22 cellular contexts compared by ENCODE assay signal in the genomic region with DNA sequence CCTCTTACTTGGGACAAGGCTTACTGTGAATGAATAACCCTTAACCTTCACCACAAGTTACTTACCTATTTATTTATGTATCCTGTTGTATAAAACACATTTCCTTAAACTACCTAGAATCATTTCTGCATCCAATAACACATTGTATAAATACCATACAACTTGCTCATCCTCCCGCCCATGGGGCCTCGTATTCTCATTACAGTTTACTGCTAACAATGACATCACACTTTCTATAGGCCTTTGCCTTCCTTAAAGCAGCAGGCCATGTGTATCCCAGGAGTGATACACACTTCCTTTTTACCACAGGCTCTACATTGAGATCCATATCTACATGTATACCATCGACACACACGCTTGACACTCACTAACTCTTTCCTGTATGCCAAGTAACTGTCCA.
DNase-seq lines count a peak whose midpoint lies in the region; ATAC-seq, FAIRE-seq and TF ChIP-seq lines count a peak whose summit lies in the region.
"Had no signal": no experiment of that assay in that cellular context is flagged by ENCODE, and none has a peak within 500 bp of the region (broad histone marks: within the 10 kb centered on the region; RNA-seq: fewer than 3 reads in every experiment).

No MANE protein-coding gene starts in this region.

- no peaks in the 10 kb centered on the region for H3K36me3 Mint-ChIP-seq in MCF 10A (ENCODE audit: insufficient read depth, unreplicated experiment)
- H3K36me3 Mint-ChIP-seq in T-helper 17 cell (ENCODE audit: low read depth) = peaks cover 2% of the 10 kb centered on the region
- H3K36me3 Mint-ChIP-seq: stimulated activated effector memory CD8-positive, alpha-beta T cell treated with anti-CD3 and anti-CD28 coated beads, Interleukin-12 subunit alpha, Interleukin-12 subunit beta, amount 100 ng/mL, for 72 hours had no signal

- TF ChIP-seq CTCF in MCF 10A (IDR thresholded peaks at IDR 0.05; ENCODE audit: unreplicated experiment) (no peak), breast epithelium (IDR thresholded peaks at IDR 0.05) (no peak), brain microvascular endothelial cell (IDR thresholded peaks at IDR 0.05; ENCODE audit: low read depth, low read length, missing control alignments) (no peak), adrenal gland (IDR thresholded peaks at IDR 0.05) (no peak)

- WGBS in adrenal gland, 4 donors = 71 to 89% (median 80%) methylated on average over 4 of the region's 4 CpGs

- intact Hi-C loops in MCF 10A (cut with micrococcal nuclease) (no loop called here), breast epithelium (cut with DNase I; ENCODE audit: low total_unique reads) (no loop called here), left colon (cut with DNase I, micrococcal nuclease) (no loop called here), adrenal gland (cut with DNase I) (no loop called here)

- H3K4me3 Mint-ChIP-seq in MCF 10A (ENCODE audit: unreplicated experiment) (no peak overlapping the region), T-helper 17 cell (no peak overlapping the region)
- H3K4me3 Mint-ChIP-seq: stimulated activated effector memory CD8-positive, alpha-beta T cell treated with anti-CD3 and anti-CD28 coated beads, Interleukin-12 subunit alpha, Interleukin-12 subunit beta, amount 100 ng/mL, for 72 hours had no signal

- peaks cover 18% of the 10 kb centered on the region for H3K4me1 Mint-ChIP-seq in MCF 10A (ENCODE audit: insufficient read depth, unreplicated experiment)
- H3K4me1 Mint-ChIP-seq in T-helper 17 cell = no peaks in the 10 kb centered on the region
- H3K4me1 Mint-ChIP-seq: stimulated activated effector memory CD8-positive, alpha-beta T cell treated with anti-CD3 and anti-CD28 coated beads, Interleukin-12 subunit alpha, Interleukin-12 subunit beta, amount 100 ng/mL, for 72 hours had no signal

- no peaks in the 10 kb centered on the region for H3K4me1 ChIP-seq in breast epithelium
- H3K4me1 ChIP-seq in adrenal gland (replicated peaks in 1 of 2) = peaks cover 3 to 11% of the 10 kb centered on the region in 2 donors
- H3K4me1 ChIP-seq: esophagus squamous epithelium, parathyroid adenoma had no signal

- H3K27me3 ChIP-seq in breast epithelium (no peaks in the 10 kb centered on the region), brain microvascular endothelial cell (replicated peaks) (no peaks in the 10 kb centered on the region), adrenal gland (no peaks in the 10 kb centered on the region)
- H3K27me3 ChIP-seq: esophagus squamous epithelium had no signal

- H3K4me3 ChIP-seq in breast epithelium (no peak overlapping the region), brain microvascular endothelial cell (ENCODE audit: low read depth, low read length) (no peak overlapping the region), adrenal gland (no peak overlapping the region)
- H3K4me3 ChIP-seq: esophagus squamous epithelium, PC-9, SK-N-MC had no signal

- ATAC-seq in left colon (peak; percentile 81), T-helper 17 cell (no peak)
- ATAC-seq: stimulated activated effector memory CD8-positive, alpha-beta T cell treated with anti-CD3 and anti-CD28 coated beads, Interleukin-12 subunit alpha, Interleukin-12 subunit beta, amount 100 ng/mL, for 72 hours had no signal

- H3K27ac ChIP-seq in breast epithelium = peak overlapping the region in 1 of 2 donors; percentile 23
- no peak overlapping the region for H3K27ac ChIP-seq in brain microvascular endothelial cell
- H3K27ac ChIP-seq in adrenal gland = no peak overlapping the region
- H3K27ac ChIP-seq: 22Rv1, HL-60, parathyroid adenoma, PC-9, SK-N-MC had no signal

- FAIRE-seq in RCC 7860 (lab: Jason Lieb, UNC) = no peak

- H3K27ac Mint-ChIP-seq in MCF 10A (ENCODE audit: low read depth, unreplicated experiment) (no peak overlapping the region), T-helper 17 cell (no peak overlapping the region)
- H3K27ac Mint-ChIP-seq: stimulated activated effector memory CD8-positive, alpha-beta T cell treated with anti-CD3 and anti-CD28 coated beads, Interleukin-12 subunit alpha, Interleukin-12 subunit beta, amount 100 ng/mL, for 72 hours had no signal

- DNase-seq in MCF 10A (ENCODE audit: unreplicated experiment) (peak; percentile 7), breast epithelium (ENCODE audit: low spot score in 2 of 2) (no peak), brain microvascular endothelial cell (peak; percentile 61), left colon (peak in 1 of 2 donors; percentile 18), NAMALWA (ENCODE audit: low spot score) (no peak), RCC 7860 (ENCODE audit: low spot score) (no peak), T-helper 17 cell (no peak), adrenal gland (no peak)
- DNase-seq: activated CD4-positive, alpha-beta T cell treated with anti-CD3 and anti-CD28 coated beads, Interleukin-2, amount 50 U/mL, for 1 hour; activated naive CD4-positive, alpha-beta T cell; DMS53; esophagus squamous epithelium; H7; KBM-7; NCI-H1105 treated with DMSO at 0.1 percent for 48 hours; NCI-H748 treated with DMSO at 0.1 percent for 48 hours; PC-9 had no signal

- H3K9me3 ChIP-seq in breast epithelium (no peaks in the 10 kb centered on the region), T-helper 17 cell (ENCODE audit: control insufficient read depth, low read length, poor library complexity, severe bottlenecking) (no peaks in the 10 kb centered on the region), adrenal gland (replicated peaks in 1 of 3) (no peaks in the 10 kb centered on the region)
- H3K9me3 ChIP-seq: esophagus squamous epithelium had no signal

- POLR2A ChIA-PET in MCF 10A (lab: Yijun Ruan, JAX) = interaction anchor here (1.1 kb wide), 1 partner anchor 269 kb away, joined by 3 read pairs; a partner anchor contains a TSS

- H3K27me3 Mint-ChIP-seq in MCF 10A (ENCODE audit: insufficient read depth, unreplicated experiment) (no peaks in the 10 kb centered on the region), T-helper 17 cell (peaks cover 25% of the 10 kb centered on the region)

- CTCF ChIA-PET in MCF 10A (lab: Yijun Ruan, JAX) = interaction anchor here (1.1 to 1.6 kb wide), 4 partner anchors 114 to 254 kb away, joined by 3 to 7 read pairs (median 6); no protein-coding TSS in a partner anchor

- in situ Hi-C loops in brain microvascular endothelial cell (cut with HindIII; ENCODE audit: low pct_ligation_motif_present, low sequenced_read_pairs) = no loop called here

- H3K36me3 ChIP-seq in breast epithelium (no peaks in the 10 kb centered on the region), brain microvascular endothelial cell (replicated peaks) (no peaks in the 10 kb centered on the region), adrenal gland (replicated peaks in 1 of 2) (no peaks in the 10 kb centered on the region)
- H3K36me3 ChIP-seq: esophagus squamous epithelium had no signal

- no peaks in the 10 kb centered on the region for H3K9me3 Mint-ChIP-seq in MCF 10A (ENCODE audit: unreplicated experiment)
- H3K9me3 Mint-ChIP-seq: stimulated activated effector memory CD8-positive, alpha-beta T cell treated with anti-CD3 and anti-CD28 coated beads, Interleukin-12 subunit alpha, Interleukin-12 subunit beta, amount 100 ng/mL, for 72 hours had no signal

- BruUV-seq in MCF 10A (replicated peaks; lab: Mats Ljungman, UMichigan) = no TSS peak

- TF ChIP-seq POLR2A in breast epithelium (IDR thresholded peaks at IDR 0.05) (no peak), adrenal gland (IDR thresholded peaks at IDR 0.05) (no peak)

Comparison
In these comparisons a context has a peak if more than half of its experiments do, and no peak if none do; other contexts are left out.
1. DNase-seq: peak in MCF 10A (single experiment) and brain microvascular endothelial cell (single experiment); none in breast epithelium (0 of 2), NAMALWA (single experiment), RCC 7860 (single experiment), T-helper 17 cell (0 of 3) and adrenal gland (0 of 7).